20 cellular contexts compared by ENCODE assay signal in genomic region chr16:81629032-81629802, GRCh38.
DNase-seq lines count a peak whose midpoint lies in the region; ATAC-seq and TF ChIP-seq lines count a peak whose summit lies in the region.
"Had no signal": no experiment of that assay in that cellular context is flagged by ENCODE, and none has a peak within 500 bp of the region (broad histone marks: within the 10 kb centered on the region; RNA-seq: fewer than 3 reads in every experiment).

No MANE protein-coding gene starts in this region.

- no peaks in the 10 kb centered on the region for H3K9me3 ChIP-seq in BLaER1 treated with 17β-estradiol and CSF1 and Interleukin-3, amounts not matched to agents 10 nM and 100 nM (replicated peaks in 1 of 11)
- H3K9me3 ChIP-seq in CD4-positive, alpha-beta T cell (ENCODE audit: control insufficient read depth, low read length), result no peaks in the 10 kb centered on the region
- H3K9me3 ChIP-seq: mucosa of descending colon, thoracic aorta had no signal

- H3K4me3 ChIP-seq in BLaER1 treated with 17β-estradiol and CSF1 and Interleukin-3, amounts not matched to agents 10 nM and 100 nM, result no peak overlapping the region
- H3K4me3 ChIP-seq: mucosa of descending colon, thoracic aorta had no signal

- no peak overlapping the region for H3K4me3 Mint-ChIP-seq in CD4-positive, alpha-beta T cell
- H3K4me3 Mint-ChIP-seq in WTC11 (no peak overlapping the region), immature natural killer cell (no peak overlapping the region)

- DNase-seq in CD4-positive, alpha-beta T cell, result no peak
- DNase-seq in WTC11 (ENCODE audit: low spot score), result no peak
- peak in 1 of 3 donors; percentile 14 for DNase-seq in immature natural killer cell
- DNase-seq in SW480 (ENCODE audit: low spot score), result no peak
- no peak for DNase-seq in nucleus accumbens (lab: John Stamatoyannopoulos, UW)
- no peak for DNase-seq in cerebellar nuclear complex (lab: John Stamatoyannopoulos, UW)
- DNase-seq: activated CD4-positive, alpha-beta T cell treated with anti-CD3 and anti-CD28 coated beads for 4 hours; activated T-cell treated with anti-CD3 and anti-CD28 coated beads, Interleukin-2, amount 50 U/mL, for 48 hours; aorta; DMS53; foreskin keratinocyte; GOT3; left colon; mucosa of descending colon; NCI-H1092; NCI-H526 treated with DMSO at 0.1 percent for 48 hours; stimulated activated CD4-positive, alpha-beta T cell treated with anti-CD3 and anti-CD28 coated beads, Interleukin-4, amount 100 ng/mL, for 24 hours had no signal

- ATAC-seq in CD4-positive, alpha-beta T cell (ENCODE audit: poor library complexity), result no peak
- no peak for ATAC-seq in WTC11
- ATAC-seq: foreskin keratinocyte, left colon, mucosa of descending colon had no signal

- H3K4me2 ChIP-seq in BLaER1 treated with 17β-estradiol and CSF1 and Interleukin-3, amounts not matched to agents 10 nM and 100 nM, result peak overlapping the region in 9 of 11 experiments; percentile 63 to 97 (median 87); a peak in 17 of 22 replicates

- H3K9ac ChIP-seq in BLaER1 treated with 17β-estradiol and CSF1 and Interleukin-3, amounts not matched to agents 10 nM and 100 nM, result no peak overlapping the region
- H3K9ac ChIP-seq: parathyroid adenoma had no signal

- intact Hi-C loops in CD4-positive, alpha-beta T cell (cut with DNase I, micrococcal nuclease), result loop anchor here in 1 of 2 experiments (10.0 kb wide), 1 partner anchor 614 kb away; no protein-coding TSS in a partner anchor

- no peaks in the 10 kb centered on the region for H3K9me3 Mint-ChIP-seq in CD4-positive, alpha-beta T cell
- H3K9me3 Mint-ChIP-seq in WTC11, result no peaks in the 10 kb centered on the region
- H3K9me3 Mint-ChIP-seq in immature natural killer cell, result no peaks in the 10 kb centered on the region

- no peaks in the 10 kb centered on the region for H3K27me3 Mint-ChIP-seq in CD4-positive, alpha-beta T cell
- H3K27me3 Mint-ChIP-seq in WTC11 (ENCODE audit: low read depth) (no peaks in the 10 kb centered on the region), immature natural killer cell (ENCODE audit: low read depth in 3 of 3) (peaks cover 6 to 12% (median 7%) of the 10 kb centered on the region in 3 donors)

- peaks cover 5% of the 10 kb centered on the region for H3K36me3 Mint-ChIP-seq in CD4-positive, alpha-beta T cell (ENCODE audit: low read depth)
- no peaks in the 10 kb centered on the region for H3K36me3 Mint-ChIP-seq in WTC11
- no peaks in the 10 kb centered on the region for H3K36me3 Mint-ChIP-seq in immature natural killer cell

- TF ChIP-seq CTCF in CD4-positive, alpha-beta T cell (IDR thresholded peaks at IDR 0.05), result no peak
- no peak for TF ChIP-seq CTCF in WTC11 (IDR thresholded peaks at IDR 0.05)

- peaks cover 79 to 100% (median 100%) of the 10 kb centered on the region in 11 experiments for H4K20me1 ChIP-seq in BLaER1 treated with 17β-estradiol and CSF1 and Interleukin-3, amounts not matched to agents 10 nM and 100 nM

- H3K27me3 ChIP-seq in BLaER1 treated with 17β-estradiol and CSF1 and Interleukin-3, amounts not matched to agents 10 nM and 100 nM, result no peaks in the 10 kb centered on the region
- H3K27me3 ChIP-seq in CD4-positive, alpha-beta T cell (ENCODE audit: control insufficient read depth, insufficient read depth, low read length), result no peaks in the 10 kb centered on the region
- H3K27me3 ChIP-seq: foreskin keratinocyte had no signal

- H3K4me1 ChIP-seq in BLaER1 treated with 17β-estradiol and CSF1 and Interleukin-3, amounts not matched to agents 10 nM and 100 nM, result peaks cover 65 to 90% (median 84%) of the 10 kb centered on the region in 10 experiments
- H3K4me1 ChIP-seq: parathyroid adenoma had no signal

- peak overlapping the region in 2 of 11 experiments; percentile 16 to 50; a peak in 2 of 22 replicates for H3K27ac ChIP-seq in BLaER1 treated with 17β-estradiol and CSF1 and Interleukin-3, amounts not matched to agents 10 nM and 100 nM
- H3K27ac ChIP-seq in CD4-positive, alpha-beta T cell (ENCODE audit: low read depth, low read length), result no peak overlapping the region
- H3K27ac ChIP-seq: foreskin keratinocyte, parathyroid adenoma, thoracic aorta had no signal

- H3K4me1 Mint-ChIP-seq in CD4-positive, alpha-beta T cell (ENCODE audit: low read depth), result peaks cover 50% of the 10 kb centered on the region
- peaks cover 42% of the 10 kb centered on the region for H3K4me1 Mint-ChIP-seq in WTC11
- H3K4me1 Mint-ChIP-seq in immature natural killer cell, result peaks cover 37 to 59% of the 10 kb centered on the region in 2 donors

- peak overlapping the region; percentile 94 for H3K27ac Mint-ChIP-seq in CD4-positive, alpha-beta T cell
- H3K27ac Mint-ChIP-seq in WTC11, result peak overlapping the region; percentile 90
- peak overlapping the region in 5 of 6 donors; percentile 60 to 93 (median 80) for H3K27ac Mint-ChIP-seq in immature natural killer cell

- CTCF ChIA-PET in CD4-positive, alpha-beta T cell (lab: Charles Lee), result no interaction called here
- CTCF ChIA-PET in WTC11 (lab: Charles Lee), result interaction anchor here (0.7 to 1.3 kb wide), 3 partner anchors 68 to 223 kb away, joined by 3 to 7 read pairs (median 5); no protein-coding TSS in a partner anchor

- POLR2A ChIA-PET in CD4-positive, alpha-beta T cell (lab: Charles Lee), result no interaction called here
- POLR2A ChIA-PET in WTC11 (lab: Charles Lee), result interaction anchor here (1.1 kb wide), 1 partner anchor 24 kb away, joined by 4 read pairs; no protein-coding TSS in a partner anchor

- H3K36me3 ChIP-seq in BLaER1 treated with 17β-estradiol and CSF1 and Interleukin-3, amounts not matched to agents 10 nM and 100 nM, result peaks cover 0 to 62% (median 18%) of the 10 kb centered on the region in 11 experiments; a peak in 14 of 22 replicates
- H3K36me3 ChIP-seq: thoracic aorta had no signal

TF ChIP-seq in WTC11, 78 proteins besides CTCF, POLR2A, EP300 and RAD21:
- TF ChIP-seq MLX (CRISPR knock-in tag; IDR thresholded peaks at IDR 0.05) (no peak), ZNF416 (CRISPR knock-in tag; IDR thresholded peaks at IDR 0.05) (no peak), FOXP4 (CRISPR knock-in tag; IDR thresholded peaks at IDR 0.05) (no peak), ZNF423 (CRISPR knock-in tag; IDR thresholded peaks at IDR 0.05) (no peak), RELA (CRISPR knock-in tag; IDR thresholded peaks at IDR 0.05; ENCODE audit: borderline replicate concordance) (no peak), ZNF396 (CRISPR knock-in tag; IDR thresholded peaks at IDR 0.05; ENCODE audit: borderline replicate concordance) (no peak), TEAD4 (CRISPR knock-in tag; IDR thresholded peaks at IDR 0.05) (no peak)
- TF ChIP-seq, protein P1, sequence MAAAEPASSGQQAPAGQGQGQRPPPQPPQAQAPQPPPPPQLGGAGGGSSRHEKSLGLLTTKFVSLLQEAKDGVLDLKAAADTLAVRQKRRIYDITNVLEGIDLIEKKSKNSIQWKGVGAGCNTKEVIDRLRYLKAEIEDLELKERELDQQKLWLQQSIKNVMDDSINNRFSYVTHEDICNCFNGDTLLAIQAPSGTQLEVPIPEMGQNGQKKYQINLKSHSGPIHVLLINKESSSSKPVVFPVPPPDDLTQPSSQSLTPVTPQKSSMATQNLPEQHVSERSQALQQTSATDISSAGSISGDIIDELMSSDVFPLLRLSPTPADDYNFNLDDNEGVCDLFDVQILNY (CRISPR knock-in tag; IDR thresholded peaks at IDR 0.05), result no peak
